9 cellular contexts compared by ENCODE assay signal in the genomic region with DNA sequence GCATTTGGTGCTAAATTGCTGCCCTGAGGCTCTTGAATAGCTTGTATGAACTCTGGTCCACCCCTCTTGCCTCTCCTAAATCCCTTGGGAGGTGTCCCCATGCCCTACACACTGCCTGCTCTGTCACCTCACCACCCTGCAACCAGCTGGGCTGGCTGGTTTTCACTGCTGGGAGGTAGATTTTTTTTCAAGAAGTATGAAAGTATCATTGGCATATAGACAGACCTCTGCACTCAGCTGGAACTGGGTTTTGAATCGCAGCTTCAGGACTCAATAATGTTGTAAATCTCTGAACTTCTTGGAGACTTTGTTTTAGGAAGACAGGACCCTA.
DNase-seq lines count a peak whose midpoint lies in the region; ATAC-seq and TF ChIP-seq lines count a peak whose summit lies in the region.
"Had no signal": no experiment of that assay in that cellular context is flagged by ENCODE, and none has a peak within 500 bp of the region (broad histone marks: within the 10 kb centered on the region; RNA-seq: fewer than 3 reads in every experiment).

No MANE protein-coding gene starts in this region.

- ATAC-seq in thoracic aorta (ENCODE audit: insufficient number of reproducible peaks, low FRiP score, low read depth) (no peak), HG03520 (IDR thresholded peaks at IDR 0.05; ENCODE audit: unreplicated experiment) (no peak), HG03280 (IDR thresholded peaks at IDR 0.05; ENCODE audit: unreplicated experiment) (no peak)

- BruUV-seq in OCI-LY7 (replicated peaks; lab: Mats Ljungman, UMichigan), result no TSS peak

- H3K27ac ChIP-seq in OCI-LY7 (ENCODE audit: low read depth, low read length, poor library complexity, severe bottlenecking) (peak overlapping the region; percentile 82), thoracic aorta (peak overlapping the region; percentile 46 to 66)

- peaks cover 1% of the 10 kb centered on the region for H3K36me3 Mint-ChIP-seq in activated naive CD4-positive, alpha-beta T cell treated with anti-CD3 and anti-CD28 coated beads for 36 hours (ENCODE audit: low read depth)
- peaks cover 4% of the 10 kb centered on the region for H3K36me3 Mint-ChIP-seq in glutamatergic neuron (ENCODE audit: unreplicated experiment)

- peaks cover 66% of the 10 kb centered on the region for H3K4me1 ChIP-seq in OCI-LY7 (ENCODE audit: insufficient read depth, low read length, poor library complexity, severe bottlenecking)
- peaks cover 20 to 52% of the 10 kb centered on the region in 2 donors for H3K4me1 ChIP-seq in thoracic aorta (ENCODE audit: control insufficient read depth in 1 of 2, low read depth in 2 of 2)

- peaks cover 81% of the 10 kb centered on the region for H3K4me1 Mint-ChIP-seq in activated naive CD4-positive, alpha-beta T cell treated with anti-CD3 and anti-CD28 coated beads for 36 hours (ENCODE audit: low read depth)
- peaks cover 53% of the 10 kb centered on the region for H3K4me1 Mint-ChIP-seq in glutamatergic neuron (ENCODE audit: low read depth, unreplicated experiment)

- POLR2A ChIA-PET in OCI-LY7 (lab: Charles Lee), result interaction anchor here (0.6 to 1.7 kb wide), 3 partner anchors 27 to 111 kb away, joined by 5 to 7 read pairs (median 5); no protein-coding TSS in a partner anchor

- intact Hi-C loops in activated naive CD4-positive, alpha-beta T cell treated with anti-CD3 and anti-CD28 coated beads for 36 hours (cut with micrococcal nuclease), result loop anchor here (1.0 to 5.0 kb wide), 8 partner anchors 10 to 230 kb away; no protein-coding TSS in a partner anchor
- intact Hi-C loops in OCI-LY7 (cut with micrococcal nuclease; ENCODE audit: unreplicated experiment), result loop anchor here (1.0 to 5.0 kb wide), 2 partner anchors 110 to 231 kb away; no protein-coding TSS in a partner anchor

- H3K9me2 ChIP-seq in OCI-LY7 (ENCODE audit: insufficient read depth, low read length), result no peaks in the 10 kb centered on the region

- H3K4me3 Mint-ChIP-seq in activated naive CD4-positive, alpha-beta T cell treated with anti-CD3 and anti-CD28 coated beads for 36 hours, result no peak overlapping the region
- H3K4me3 Mint-ChIP-seq in glutamatergic neuron (ENCODE audit: unreplicated experiment), result no peak overlapping the region
- H3K4me3 Mint-ChIP-seq: memory B cell had no signal

- no peaks in the 10 kb centered on the region for H3K9me3 Mint-ChIP-seq in activated naive CD4-positive, alpha-beta T cell treated with anti-CD3 and anti-CD28 coated beads for 36 hours
- peaks cover 3% of the 10 kb centered on the region for H3K9me3 Mint-ChIP-seq in glutamatergic neuron (ENCODE audit: unreplicated experiment)
- H3K9me3 Mint-ChIP-seq: memory B cell had no signal

- H3K79me2 ChIP-seq in OCI-LY7 (ENCODE audit: insufficient read depth, low read depth, low read length), result peaks cover 4% of the 10 kb centered on the region; the same call in 1 of the 2 replicates

- CTCF ChIA-PET in activated naive CD4-positive, alpha-beta T cell treated with anti-CD3 and anti-CD28 coated beads for 36 hours (lab: Charles Lee), result interaction anchor here (0.6 to 3.2 kb wide), 13 partner anchors 14 to 342 kb away, joined by 3 to 46 read pairs (median 5); a partner anchor contains a TSS
- CTCF ChIA-PET in OCI-LY7 (lab: Charles Lee; ENCODE audit: unreplicated experiment), result interaction anchor here (0.6 to 2.9 kb wide), 3 partner anchors 59 to 198 kb away, joined by 3 to 15 read pairs (median 3); no protein-coding TSS in a partner anchor

- H3K4me2 ChIP-seq in OCI-LY7 (ENCODE audit: low read length), result peak overlapping the region; percentile 65

- H3K36me3 ChIP-seq in OCI-LY7 (ENCODE audit: insufficient read depth, low read length), result no peaks in the 10 kb centered on the region
- H3K36me3 ChIP-seq in thoracic aorta, result no peaks in the 10 kb centered on the region

- no peaks in the 10 kb centered on the region for H3K27me3 Mint-ChIP-seq in activated naive CD4-positive, alpha-beta T cell treated with anti-CD3 and anti-CD28 coated beads for 36 hours (ENCODE audit: low read depth)
- H3K27me3 Mint-ChIP-seq in glutamatergic neuron (ENCODE audit: unreplicated experiment), result peaks cover 6% of the 10 kb centered on the region
- H3K27me3 Mint-ChIP-seq: memory B cell had no signal

- no peak for TF ChIP-seq CTCF in OCI-LY7 (conservative IDR thresholded peaks at IDR 0.05; ENCODE audit: low read length)
- TF ChIP-seq CTCF in glutamatergic neuron (IDR thresholded peaks at IDR 0.05; ENCODE audit: partially characterized antibody, unreplicated experiment), result no peak
- TF ChIP-seq CTCF in thoracic aorta (IDR thresholded peaks at IDR 0.05), result no peak

- H3K27ac Mint-ChIP-seq in activated naive CD4-positive, alpha-beta T cell treated with anti-CD3 and anti-CD28 coated beads for 36 hours, result peak overlapping the region; percentile 92
- peak overlapping the region; percentile 10 for H3K27ac Mint-ChIP-seq in glutamatergic neuron (ENCODE audit: unreplicated experiment)
- H3K27ac Mint-ChIP-seq: memory B cell had no signal

- H3K9me3 ChIP-seq in OCI-LY7 (ENCODE audit: low read length) (no peaks in the 10 kb centered on the region), thoracic aorta (no peaks in the 10 kb centered on the region)

- no peak for DNase-seq in activated naive CD4-positive, alpha-beta T cell treated with anti-CD3 and anti-CD28 coated beads for 36 hours
- no peak for DNase-seq in activated naive CD4-positive, alpha-beta T cell treated with Interleukin-2 at 50 U/mL for 16 hours
- DNase-seq in OCI-LY7 (ENCODE audit: low spot score), result peak; percentile 59
- no peak for DNase-seq in glutamatergic neuron
- no peak for DNase-seq in thoracic aorta (ENCODE audit: low spot score)
- no peak for DNase-seq in NOMO-1 (lab: John Stamatoyannopoulos, UW; ENCODE audit: unreplicated experiment in 2 of 2)

- H3K4me3 ChIP-seq in OCI-LY7 (ENCODE audit: low read depth, low read length, poor library complexity, severe bottlenecking) (no peak overlapping the region), thoracic aorta (no peak overlapping the region)

- peak overlapping the region; percentile 51; the same call in 1 of the 2 replicates for H2AFZ ChIP-seq in OCI-LY7 (ENCODE audit: low read length)

- H3K27me3 ChIP-seq in thoracic aorta (replicated peaks; ENCODE audit: insufficient read depth), result no peaks in the 10 kb centered on the region

- H4K20me1 ChIP-seq in OCI-LY7 (ENCODE audit: insufficient read depth, low read length), result no peaks in the 10 kb centered on the region
